In the genomic region with DNA sequence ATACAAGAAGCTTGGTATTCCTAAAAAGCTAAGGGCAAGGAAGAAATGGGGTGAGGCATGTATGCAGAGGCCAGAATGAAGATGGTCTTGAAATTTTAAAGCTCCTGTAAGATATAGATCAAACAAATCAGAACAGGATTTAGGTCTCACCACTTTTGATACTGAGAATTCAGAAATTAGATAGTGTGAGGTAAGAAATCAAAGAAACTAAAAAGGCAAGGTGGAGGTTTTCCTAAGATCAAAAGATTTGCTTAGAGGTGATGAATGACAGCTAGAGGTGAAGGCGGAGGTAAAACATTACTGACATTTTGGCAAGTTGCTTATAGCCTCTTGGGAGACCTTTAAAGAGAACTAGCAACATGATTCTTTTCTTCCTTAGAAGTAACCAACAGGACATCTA, we compare ENCODE assay signal across 25 cellular contexts.
"Had no signal": no experiment of that assay in that cellular context is flagged by ENCODE, and none has a peak within 500 bp of the region (broad histone marks: within the 10 kb centered on the region; RNA-seq: fewer than 3 reads in every experiment).

No MANE protein-coding gene starts in this region.

- H3K27ac Mint-ChIP-seq: activated CD4-positive, alpha-beta memory T cell treated with anti-CD3 and anti-CD28 coated beads, Interleukin-2, amount 10 ng/mL, durations not matched to agents 7 days and 5 days; activated CD4-positive, alpha-beta T cell treated with anti-CD3 and anti-CD28 coated beads, Interleukin-2, amount 10 ng/mL, durations not matched to agents 24 days and 14 days; activated CD8-positive, alpha-beta memory T cell treated with anti-CD3 and anti-CD28 coated beads, Interleukin-2, amount 10 ng/mL, durations not matched to agents 7 days and 5 days; endodermal cell had no signal

- ATAC-seq: activated CD8-positive, alpha-beta memory T cell treated with anti-CD3 and anti-CD28 coated beads, Interleukin-2, amount 10 ng/mL, durations not matched to agents 7 days and 5 days; esophagus mucosa; left cardiac atrium; left ventricle myocardium superior; sciatic nerve had no signal

- H3K36me3 Mint-ChIP-seq: activated CD8-positive, alpha-beta memory T cell treated with anti-CD3 and anti-CD28 coated beads, Interleukin-2, amount 10 ng/mL, durations not matched to agents 7 days and 5 days had no signal

- H3K4me3 ChIP-seq: ovary, prostate gland, skin epidermis, stomach, tibial artery had no signal

- H3K4me3 Mint-ChIP-seq: activated CD4-positive, alpha-beta memory T cell treated with anti-CD3 and anti-CD28 coated beads, Interleukin-2, amount 10 ng/mL, durations not matched to agents 7 days and 5 days; activated CD4-positive, alpha-beta T cell treated with anti-CD3 and anti-CD28 coated beads, Interleukin-2, amount 10 ng/mL, durations not matched to agents 24 days and 14 days; activated CD8-positive, alpha-beta memory T cell treated with anti-CD3 and anti-CD28 coated beads, Interleukin-2, amount 10 ng/mL, durations not matched to agents 7 days and 5 days; endodermal cell had no signal

- H3K9me3 ChIP-seq: ovary, prostate gland, stomach, tibial artery had no signal

- H3K36me3 ChIP-seq: ovary, prostate gland, stomach, tibial artery had no signal

- H3K4me1 Mint-ChIP-seq: endodermal cell had no signal

- H3K27me3 Mint-ChIP-seq: activated CD4-positive, alpha-beta memory T cell treated with anti-CD3 and anti-CD28 coated beads, Interleukin-2, amount 10 ng/mL, durations not matched to agents 7 days and 5 days had no signal

- H3K4me1 ChIP-seq: prostate gland, stomach, tibial artery had no signal

- H3K27ac ChIP-seq: ovary, prostate gland, skin epidermis, stomach, tibial artery had no signal

- H3K27me3 ChIP-seq: ovary, stomach, tibial artery had no signal

- H3K9me3 Mint-ChIP-seq: endodermal cell had no signal

- DNase-seq: activated CD4-positive, alpha-beta memory T cell treated with anti-CD3 and anti-CD28 coated beads, Interleukin-2, amount 10 ng/mL, durations not matched to agents 7 days and 5 days; activated CD4-positive, alpha-beta T cell treated with anti-CD3 and anti-CD28 coated beads, Interleukin-2, amount 10 ng/mL, durations not matched to agents 24 days and 14 days; activated CD8-positive, alpha-beta memory T cell treated with anti-CD3 and anti-CD28 coated beads, Interleukin-2, amount 10 ng/mL, durations not matched to agents 7 days and 5 days; activated gamma-delta T cell treated with Interleukin-2 at 50 U/mL for 16 hours; amygdala; caudate nucleus; cortex of kidney; endodermal cell; foreskin fibroblast; head of caudate nucleus; hippocampal formation; left cardiac atrium; left ventricle myocardium superior; mammary epithelial cell; ovary; retina; stimulated activated CD4-positive, alpha-beta T cell treated with anti-CD3 and anti-CD28 coated beads, Interleukin-12 subunit alpha, Interleukin-12 subunit beta, amount 100 ng/mL, for 4 hours; stimulated activated CD4-positive, alpha-beta T cell treated with anti-CD3 and anti-CD28 coated beads, Interleukin-4, amount 100 ng/mL, for 1 hour; stomach; T-helper 1 cell; tibial artery had no signal
